In the genomic region with DNA sequence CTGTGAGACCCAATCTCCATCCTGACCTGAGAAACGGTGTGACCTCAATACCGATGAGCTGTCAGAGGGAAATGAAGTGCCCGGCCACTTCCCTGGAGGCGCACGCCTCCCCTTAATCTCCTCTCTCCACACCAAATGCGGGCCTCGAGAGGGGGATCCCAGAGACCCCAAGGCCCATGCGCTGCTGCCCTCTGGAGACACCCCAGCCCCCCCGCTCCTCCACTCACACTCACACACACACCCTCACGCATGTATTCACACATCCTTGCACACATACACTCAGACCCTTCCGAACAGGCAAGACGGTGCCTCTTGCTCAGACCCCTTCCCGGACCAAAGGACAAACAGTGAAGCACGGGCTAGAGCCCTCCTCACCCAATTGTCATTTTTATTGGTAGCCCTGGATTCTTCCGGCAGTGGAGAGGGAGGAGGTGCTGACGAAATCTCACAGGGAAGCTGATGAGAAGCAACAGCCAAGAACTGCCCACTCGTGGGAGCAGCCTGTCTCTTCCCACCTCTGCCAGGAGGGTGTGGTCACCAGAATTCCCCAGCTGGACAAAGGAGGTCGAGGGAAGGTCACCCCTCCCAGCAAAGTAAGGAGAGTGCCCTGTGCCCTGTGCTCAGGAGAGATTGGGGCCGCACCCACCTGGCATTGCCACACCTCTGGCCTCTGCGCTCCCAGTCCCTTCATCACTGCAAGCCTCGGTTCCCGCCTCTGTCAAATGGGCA, we compare ENCODE assay signal across 1 cellular context.
TF ChIP-seq lines count a peak whose summit lies in the region.

No MANE protein-coding gene starts in this region.

TF ChIP-seq in SK-N-SH treated with all-trans-retinoic acid at 6 μM for 48 hours, 23 proteins besides CTCF, POLR2A, EP300 and RAD21 (continued from another document):
- TF ChIP-seq, protein P1, sequence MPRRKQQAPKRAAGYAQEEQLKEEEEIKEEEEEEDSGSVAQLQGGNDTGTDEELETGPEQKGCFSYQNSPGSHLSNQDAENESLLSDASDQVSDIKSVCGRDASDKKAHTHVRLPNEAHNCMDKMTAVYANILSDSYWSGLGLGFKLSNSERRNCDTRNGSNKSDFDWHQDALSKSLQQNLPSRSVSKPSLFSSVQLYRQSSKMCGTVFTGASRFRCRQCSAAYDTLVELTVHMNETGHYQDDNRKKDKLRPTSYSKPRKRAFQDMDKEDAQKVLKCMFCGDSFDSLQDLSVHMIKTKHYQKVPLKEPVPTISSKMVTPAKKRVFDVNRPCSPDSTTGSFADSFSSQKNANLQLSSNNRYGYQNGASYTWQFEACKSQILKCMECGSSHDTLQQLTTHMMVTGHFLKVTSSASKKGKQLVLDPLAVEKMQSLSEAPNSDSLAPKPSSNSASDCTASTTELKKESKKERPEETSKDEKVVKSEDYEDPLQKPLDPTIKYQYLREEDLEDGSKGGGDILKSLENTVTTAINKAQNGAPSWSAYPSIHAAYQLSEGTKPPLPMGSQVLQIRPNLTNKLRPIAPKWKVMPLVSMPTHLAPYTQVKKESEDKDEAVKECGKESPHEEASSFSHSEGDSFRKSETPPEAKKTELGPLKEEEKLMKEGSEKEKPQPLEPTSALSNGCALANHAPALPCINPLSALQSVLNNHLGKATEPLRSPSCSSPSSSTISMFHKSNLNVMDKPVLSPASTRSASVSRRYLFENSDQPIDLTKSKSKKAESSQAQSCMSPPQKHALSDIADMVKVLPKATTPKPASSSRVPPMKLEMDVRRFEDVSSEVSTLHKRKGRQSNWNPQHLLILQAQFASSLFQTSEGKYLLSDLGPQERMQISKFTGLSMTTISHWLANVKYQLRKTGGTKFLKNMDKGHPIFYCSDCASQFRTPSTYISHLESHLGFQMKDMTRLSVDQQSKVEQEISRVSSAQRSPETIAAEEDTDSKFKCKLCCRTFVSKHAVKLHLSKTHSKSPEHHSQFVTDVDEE (CRISPR knock-in tag; IDR thresholded peaks at IDR 0.05): no peak
- TF ChIP-seq ZNF70 (CRISPR knock-in tag; IDR thresholded peaks at IDR 0.05): no peak
- TF ChIP-seq ISL1 (CRISPR knock-in tag; IDR thresholded peaks at IDR 0.05): no peak
- TF ChIP-seq OSR1 (CRISPR knock-in tag; IDR thresholded peaks at IDR 0.05): no peak
